In the genomic region with DNA sequence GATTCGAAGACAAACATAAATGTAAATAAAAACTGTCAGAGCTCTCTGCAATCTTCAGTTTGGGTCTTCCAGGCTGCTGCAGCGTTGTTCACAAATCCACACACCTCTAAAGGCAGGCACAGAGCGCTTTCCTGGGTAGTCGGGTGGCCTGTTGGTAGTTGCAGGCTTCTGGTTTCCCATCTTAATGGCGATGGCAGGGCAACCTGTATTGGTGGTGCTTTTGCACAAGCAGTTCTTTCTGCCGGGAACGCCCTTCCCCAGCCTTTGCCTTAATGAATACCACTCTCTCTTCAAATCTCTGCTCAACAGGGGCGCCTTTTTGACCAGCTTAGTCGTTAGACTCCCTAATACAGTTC, we compare ENCODE assay signal across 8 cellular contexts. TPM values are rescaled to one million over a fixed set of nuclear protein-coding genes. Genes with fewer than 3 reads are reported as not detected.
DNase-seq lines count a peak whose midpoint lies in the region; ATAC-seq lines count a peak whose summit lies in the region.

No MANE protein-coding gene starts in this region.

- H3K4me3 Mint-ChIP-seq in effector memory CD8-positive, alpha-beta T cell = peak overlapping the region; percentile 88 to 93
- H3K4me3 Mint-ChIP-seq in naive B cell = peak overlapping the region; percentile 88 to 98 (median 96)

- peaks cover 6 to 16% of the 10 kb centered on the region in 2 donors for H3K27me3 Mint-ChIP-seq in effector memory CD8-positive, alpha-beta T cell
- H3K27me3 Mint-ChIP-seq in naive B cell = peaks cover 0 to 6% (median 0%) of the 10 kb centered on the region in 3 donors

- H3K4me1 Mint-ChIP-seq in effector memory CD8-positive, alpha-beta T cell (ENCODE audit: low read depth in 2 of 2) = peaks cover 9 to 18% of the 10 kb centered on the region in 2 donors
- peaks cover 13 to 26% (median 20%) of the 10 kb centered on the region in 3 donors for H3K4me1 Mint-ChIP-seq in naive B cell

- peak; percentile 5 for DNase-seq in stimulated activated CD4-positive, alpha-beta T cell treated with anti-CD3 and anti-CD28 coated beads, Interleukin-4, amount 100 ng/mL, for 24 hours
- DNase-seq in stimulated activated CD4-positive, alpha-beta T cell treated with anti-CD3 and anti-CD28 coated beads, Interleukin-4, amount 100 ng/mL, for 1 hour = no peak
- peak; percentile 26 for DNase-seq in SHP77 treated with DMSO at 0.1 percent for 48 hours (lab: John Stamatoyannopoulos, UW)
- peak in 1 of 3 experiments; percentile 20 for DNase-seq in effector memory CD8-positive, alpha-beta T cell
- peak; percentile 3 for DNase-seq in naive B cell

- H3K9me3 Mint-ChIP-seq in effector memory CD8-positive, alpha-beta T cell = no peaks in the 10 kb centered on the region
- no peaks in the 10 kb centered on the region for H3K9me3 Mint-ChIP-seq in naive B cell

- H3K36me3 Mint-ChIP-seq in effector memory CD8-positive, alpha-beta T cell (ENCODE audit: insufficient read depth) = peaks cover 12% of the 10 kb centered on the region
- H3K36me3 Mint-ChIP-seq in naive B cell = peaks cover 0 to 5% of the 10 kb centered on the region in 2 donors

- no peak for ATAC-seq in effector memory CD8-positive, alpha-beta T cell (replicated peaks)
- ATAC-seq in naive B cell (ENCODE audit: low read depth in 2 of 2) = no peak
- no peak for ATAC-seq in HG03342 (IDR thresholded peaks at IDR 0.05; ENCODE audit: unreplicated experiment)
- no peak for ATAC-seq in GM18502 (IDR thresholded peaks at IDR 0.05; ENCODE audit: poor library complexity, unreplicated experiment)
- no peak for ATAC-seq in HG02678 (IDR thresholded peaks at IDR 0.05; ENCODE audit: unreplicated experiment)

- H3K27ac Mint-ChIP-seq in effector memory CD8-positive, alpha-beta T cell = peak overlapping the region; percentile 92 to 95
- H3K27ac Mint-ChIP-seq in naive B cell = peak overlapping the region in 5 of 6 donors; percentile 36 to 99 (median 98)

RNA-seq across cellular contexts. Expression of a gene that starts 0.7 kb away (rescaled TPM):
- polyA plus RNA-seq in naive B cell (ENCODE audit: low read depth in 6 of 6) = 10 to 100 TPM; 28.8 to 38.0 (median 32.0) TPM

RNA-seq across cellular contexts. Expression of a gene that starts 31.2 kb away (rescaled TPM):
- not detected for polyA plus RNA-seq in naive B cell (ENCODE audit: low read depth in 6 of 6)
